10 cellular contexts compared by ENCODE assay signal in genomic region chr1:36486436-36487335, GRCh38. TPM values are rescaled to one million over a fixed set of nuclear protein-coding genes. Genes with fewer than 3 reads are reported as not detected.
DNase-seq lines count a peak whose midpoint lies in the region; ATAC-seq and TF ChIP-seq lines count a peak whose summit lies in the region.
"Had no signal": no experiment of that assay in that cellular context is flagged by ENCODE, and none has a peak within 500 bp of the region (broad histone marks: within the 10 kb centered on the region; RNA-seq: fewer than 3 reads in every experiment).

No MANE protein-coding gene starts in this region.

- TF ChIP-seq CTCF in lung (IDR thresholded peaks at IDR 0.05; ENCODE audit: control extremely low read depth, extremely low read depth) (no peak), coronary artery (IDR thresholded peaks at IDR 0.05) (no peak)

- H3K27me3 ChIP-seq in lung (ENCODE audit: control insufficient read depth, insufficient read depth): no peaks in the 10 kb centered on the region

- no peak overlapping the region for H3K27ac Mint-ChIP-seq in activated naive CD4-positive, alpha-beta T cell treated with anti-CD3 and anti-CD28 coated beads, Interleukin-2, amount 10 ng/mL, durations not matched to agents 7 days and 5 days

- CTCF ChIA-PET in activated naive CD4-positive, alpha-beta T cell treated with anti-CD3 and anti-CD28 coated beads, Interleukin-2, amount 10 ng/mL, durations not matched to agents 7 days and 5 days (lab: Charles Lee): interaction anchor here (0.8 kb wide), 2 partner anchors 29 to 40 kb away, joined by 3 to 4 read pairs; no protein-coding TSS in a partner anchor

- H3K27ac ChIP-seq in lung (ENCODE audit: low read depth in 1 of 2, low read length in 1 of 2): peak overlapping the region in 1 of 2 donors; percentile 78
- peak overlapping the region in 1 of 2 donors; percentile 71 for H3K27ac ChIP-seq in coronary artery

- no peaks in the 10 kb centered on the region for H3K36me3 Mint-ChIP-seq in activated naive CD4-positive, alpha-beta T cell treated with anti-CD3 and anti-CD28 coated beads, Interleukin-2, amount 10 ng/mL, durations not matched to agents 7 days and 5 days

- 20 to 33% methylated on average over 17 of the region's 17 CpGs for WGBS in lung, 2 donors

- H3K4me3 ChIP-seq in lung (no peak overlapping the region), coronary artery (no peak overlapping the region)

- no peak overlapping the region for H3K4me3 Mint-ChIP-seq in activated naive CD4-positive, alpha-beta T cell treated with anti-CD3 and anti-CD28 coated beads, Interleukin-2, amount 10 ng/mL, durations not matched to agents 7 days and 5 days

- peaks cover 48% of the 10 kb centered on the region for H3K27me3 Mint-ChIP-seq in activated naive CD4-positive, alpha-beta T cell treated with anti-CD3 and anti-CD28 coated beads, Interleukin-2, amount 10 ng/mL, durations not matched to agents 7 days and 5 days

- H3K4me1 Mint-ChIP-seq in activated naive CD4-positive, alpha-beta T cell treated with anti-CD3 and anti-CD28 coated beads, Interleukin-2, amount 10 ng/mL, durations not matched to agents 7 days and 5 days: peaks cover 7% of the 10 kb centered on the region

- peak; percentile 79 for ATAC-seq in lung (ENCODE audit: insufficient read depth, low FRiP score)
- ATAC-seq in GM18498 (IDR thresholded peaks at IDR 0.05; ENCODE audit: unreplicated experiment): no peak
- no peak for ATAC-seq in HG02759 (IDR thresholded peaks at IDR 0.05; ENCODE audit: unreplicated experiment)

- peaks cover 0 to 5% of the 10 kb centered on the region in 2 donors for H3K4me1 ChIP-seq in lung (ENCODE audit: control insufficient read depth in 2 of 2, insufficient read depth in 2 of 2, low read length in 2 of 2)

- no peaks in the 10 kb centered on the region for H3K36me3 ChIP-seq in lung (ENCODE audit: control insufficient read depth in 2 of 2, insufficient read depth in 2 of 2, low read length in 2 of 2)

- peak; percentile 17 for DNase-seq in activated naive CD4-positive, alpha-beta T cell treated with anti-CD3 and anti-CD28 coated beads, Interleukin-2, amount 10 ng/mL, durations not matched to agents 7 days and 5 days
- no peak for DNase-seq in activated naive CD4-positive, alpha-beta T cell treated with Interleukin-2 at 50 U/mL for 16 hours
- DNase-seq in anterior cingulate cortex (lab: John Stamatoyannopoulos, UW): peak in 32 of 58 donors; percentile 5 to 64 (median 24)
- peak; percentile 93 for DNase-seq in lung (ENCODE audit: low spot score)
- DNase-seq in NCI-H2081 (lab: John Stamatoyannopoulos, UW): no peak
- DNase-seq in coronary artery (ENCODE audit: low spot score): no peak

- H3K9me3 Mint-ChIP-seq in activated naive CD4-positive, alpha-beta T cell treated with anti-CD3 and anti-CD28 coated beads, Interleukin-2, amount 10 ng/mL, durations not matched to agents 7 days and 5 days: no peaks in the 10 kb centered on the region

- no peaks in the 10 kb centered on the region for H3K9me3 ChIP-seq in lung (ENCODE audit: control insufficient read depth in 2 of 2, insufficient read depth in 1 of 2, low read length in 1 of 2)

RNA-seq across cellular contexts. Expression of gene CSF3R, which starts 4.0 kb away (rescaled TPM):
- total RNA-seq in lung: 100 to 1,000 TPM; 129 to 234 TPM
- polyA plus RNA-seq in lung: 100 to 1,000 TPM; 180 to 705 TPM
- total RNA-seq: chondrocyte, pulmonary artery endothelial cell had no signal

RNA-seq across cellular contexts. Expression of gene MRPS15, which starts 22.5 kb away (rescaled TPM):
- total RNA-seq in lung: 10 to 100 TPM; 30.7 to 76.6 TPM
- polyA plus RNA-seq in lung: 100 to 1,000 TPM; 112 to 248 TPM

RNA-seq across cellular contexts. Expression of gene OSCP1, which starts 36.4 kb away (rescaled TPM):
- total RNA-seq in lung: 10 to 100 TPM; 28.6 to 31.4 TPM
- polyA plus RNA-seq in lung: 10 to 100 TPM; 16.9 to 17.8 TPM

Comparison
In these comparisons a context has a peak if more than half of its experiments do, and no peak if none do; other contexts are left out.
1. DNase-seq: peak in activated naive CD4-positive, alpha-beta T cell treated with anti-CD3 and anti-CD28 coated beads, Interleukin-2, amount 10 ng/mL, durations not matched to agents 7 days and 5 days (single experiment), anterior cingulate cortex (32 of 58) and lung (single experiment); none in activated naive CD4-positive, alpha-beta T cell treated with Interleukin-2 at 50 U/mL for 16 hours (single experiment), NCI-H2081 (0 of 2) and coronary artery (single experiment).